ENCODE assay signal across 25 cellular contexts in genomic region chr10:926075-926698, GRCh38. TPM values are rescaled to one million over a fixed set of nuclear protein-coding genes. Genes with fewer than 3 reads are reported as not detected.
DNase-seq lines count a peak whose midpoint lies in the region; ATAC-seq and TF ChIP-seq lines count a peak whose summit lies in the region.
"Had no signal": no experiment of that assay in that cellular context is flagged by ENCODE, and none has a peak within 500 bp of the region (broad histone marks: within the 10 kb centered on the region; RNA-seq: fewer than 3 reads in every experiment).

No MANE protein-coding gene starts in this region.

- H3K9me3 ChIP-seq in lower lobe of right lung (no peaks in the 10 kb centered on the region), upper lobe of left lung (no peaks in the 10 kb centered on the region)
- H3K9me3 ChIP-seq: gastroesophageal sphincter, stomach, tibial artery had no signal

- peaks cover 13% of the 10 kb centered on the region for H3K36me3 Mint-ChIP-seq in activated T-cell treated with anti-CD3 and anti-CD28 coated beads, Interleukin-2, amount 50 U/mL, for 4 hours (ENCODE audit: insufficient read depth)
- peaks cover 45% of the 10 kb centered on the region for H3K36me3 Mint-ChIP-seq in activated naive CD8-positive, alpha-beta T cell treated with anti-CD3 and anti-CD28 coated beads, Interleukin-2, amount 50 U/mL, for 24 hours (ENCODE audit: low read depth)

- ATAC-seq in activated T-cell treated with anti-CD3 and anti-CD28 coated beads, Interleukin-2, amount 50 U/mL, for 4 hours, result no peak
- no peak for ATAC-seq in activated naive CD8-positive, alpha-beta T cell treated with anti-CD3 and anti-CD28 coated beads, Interleukin-2, amount 50 U/mL, for 24 hours
- ATAC-seq in lower lobe of right lung, result peak; percentile 78 to 79
- peak; percentile 18 to 81 for ATAC-seq in upper lobe of left lung (ENCODE audit: low FRiP score in 2 of 2)
- no peak for ATAC-seq in HG03520 (IDR thresholded peaks at IDR 0.05; ENCODE audit: unreplicated experiment)
- ATAC-seq: gastroesophageal sphincter, HCT116, left ventricle myocardium superior, sciatic nerve had no signal

- WGBS in upper lobe of left lung, 2 donors, result 52 to 56% methylated on average over 4 of the region's 4 CpGs

- H3K27me3 Mint-ChIP-seq in activated T-cell treated with anti-CD3 and anti-CD28 coated beads, Interleukin-2, amount 50 U/mL, for 4 hours (ENCODE audit: low read depth), result no peaks in the 10 kb centered on the region
- no peaks in the 10 kb centered on the region for H3K27me3 Mint-ChIP-seq in activated naive CD8-positive, alpha-beta T cell treated with anti-CD3 and anti-CD28 coated beads, Interleukin-2, amount 50 U/mL, for 24 hours
- H3K27me3 Mint-ChIP-seq: activated B cell treated with CpG ODN at 0.5 μM for 24 hours had no signal

- peak overlapping the region; percentile 37 for H3K27ac Mint-ChIP-seq in activated naive CD8-positive, alpha-beta T cell treated with anti-CD3 and anti-CD28 coated beads, Interleukin-2, amount 50 U/mL, for 24 hours
- H3K27ac Mint-ChIP-seq: activated B cell treated with CpG ODN at 0.5 μM for 24 hours had no signal

- H3K4me3 ChIP-seq in lower lobe of right lung, result no peak overlapping the region
- no peak overlapping the region for H3K4me3 ChIP-seq in upper lobe of left lung
- H3K4me3 ChIP-seq: coronary artery, gastroesophageal sphincter, stomach, tibial artery had no signal

- no peak overlapping the region for H3K27ac ChIP-seq in lower lobe of right lung
- H3K27ac ChIP-seq in upper lobe of left lung, result peak overlapping the region in 3 of 4 donors; percentile 3 to 25 (median 13)
- H3K27ac ChIP-seq: coronary artery, gastroesophageal sphincter, tibial artery had no signal

- peaks cover 73% of the 10 kb centered on the region for H3K4me1 Mint-ChIP-seq in activated T-cell treated with anti-CD3 and anti-CD28 coated beads, Interleukin-2, amount 50 U/mL, for 4 hours (ENCODE audit: low read depth)
- H3K4me1 Mint-ChIP-seq in activated naive CD8-positive, alpha-beta T cell treated with anti-CD3 and anti-CD28 coated beads, Interleukin-2, amount 50 U/mL, for 24 hours, result peaks cover 77% of the 10 kb centered on the region

- peak overlapping the region; percentile 17 for H3K4me3 Mint-ChIP-seq in activated T-cell treated with anti-CD3 and anti-CD28 coated beads, Interleukin-2, amount 50 U/mL, for 4 hours
- H3K4me3 Mint-ChIP-seq in activated naive CD8-positive, alpha-beta T cell treated with anti-CD3 and anti-CD28 coated beads, Interleukin-2, amount 50 U/mL, for 24 hours, result no peak overlapping the region
- H3K4me3 Mint-ChIP-seq: activated B cell treated with CpG ODN at 0.5 μM for 24 hours had no signal

- no peaks in the 10 kb centered on the region for H3K9me3 Mint-ChIP-seq in activated T-cell treated with anti-CD3 and anti-CD28 coated beads, Interleukin-2, amount 50 U/mL, for 4 hours
- no peaks in the 10 kb centered on the region for H3K9me3 Mint-ChIP-seq in activated naive CD8-positive, alpha-beta T cell treated with anti-CD3 and anti-CD28 coated beads, Interleukin-2, amount 50 U/mL, for 24 hours
- H3K9me3 Mint-ChIP-seq: activated B cell treated with CpG ODN at 0.5 μM for 24 hours had no signal

- no peak for DNase-seq in activated T-cell treated with anti-CD3 and anti-CD28 coated beads, Interleukin-2, amount 50 U/mL, for 4 hours
- DNase-seq in activated T-cell treated with anti-CD3 and anti-CD28 coated beads, Interleukin-2, amount 50 U/mL, for 1 hour, result no peak
- DNase-seq in activated naive CD8-positive, alpha-beta T cell treated with anti-CD3 and anti-CD28 coated beads, Interleukin-2, amount 50 U/mL, for 24 hours, result no peak
- peak; percentile 60 for DNase-seq in lower lobe of right lung
- DNase-seq in upper lobe of left lung, result peak in 1 of 2 donors; percentile 73
- no peak for DNase-seq in anterior cingulate cortex (lab: John Stamatoyannopoulos, UW)
- no peak for DNase-seq in activated effector memory CD4-positive, alpha-beta T cell treated with Interleukin-2 at 50 U/mL for 16 hours
- DNase-seq: activated B cell treated with CpG ODN at 0.5 μM for 24 hours; activated CD8-positive, alpha-beta memory T cell treated with anti-CD3 and anti-CD28 coated beads, Interleukin-2, amount 50 U/mL, for 4 hours; DMS79; hypothalamus; left ventricle myocardium superior; NCI-H1417 treated with DMSO at 0.1 percent for 48 hours; NCI-H2081 treated with DMSO at 0.1 percent for 48 hours; NCI-H446; NCI-H82; Right ventricle myocardium superior; stimulated activated CD4-positive, alpha-beta T cell treated with anti-CD3 and anti-CD28 coated beads, Interleukin-15, amount 100 ng/mL, for 24 hours; stomach; tibial artery had no signal

- peaks cover 89% of the 10 kb centered on the region for H3K4me1 ChIP-seq in lower lobe of right lung
- peaks cover 63 to 93% (median 69%) of the 10 kb centered on the region in 4 donors for H3K4me1 ChIP-seq in upper lobe of left lung

- no peak for TF ChIP-seq CTCF in lower lobe of right lung (IDR thresholded peaks at IDR 0.05)
- no peak for TF ChIP-seq CTCF in upper lobe of left lung (IDR thresholded peaks at IDR 0.05)

- H3K36me3 ChIP-seq in lower lobe of right lung, result peaks cover 18% of the 10 kb centered on the region
- peaks cover 0 to 11% (median 5%) of the 10 kb centered on the region in 4 donors for H3K36me3 ChIP-seq in upper lobe of left lung

- no peaks in the 10 kb centered on the region for H3K27me3 ChIP-seq in lower lobe of right lung (ENCODE audit: low read depth)
- H3K27me3 ChIP-seq in upper lobe of left lung, result no peaks in the 10 kb centered on the region
- H3K27me3 ChIP-seq: gastroesophageal sphincter, stomach, tibial artery had no signal

- TF ChIP-seq EP300 in upper lobe of left lung (IDR thresholded peaks at IDR 0.05), result no peak

- TF ChIP-seq POLR2A in upper lobe of left lung (IDR thresholded peaks at IDR 0.05), result no peak

- intact Hi-C loops in lower lobe of right lung (cut with DNase I), result no loop called here

RNA-seq across cellular contexts. Expression of gene LARP4B, which starts 5.3 kb away (rescaled TPM):
- total RNA-seq in activated T-cell treated with anti-CD3 and anti-CD28 coated beads, Interleukin-2, amount 50 U/mL, for 4 hours, result 100 to 1,000 TPM; 126 to 143 (median 138) TPM
- total RNA-seq in lower lobe of right lung, result 114 TPM
- total RNA-seq in upper lobe of left lung, result 100 to 1,000 TPM; 106 to 154 (median 139) TPM

Comparison
In these comparisons a context has a peak if more than half of its experiments do, and no peak if none do; other contexts are left out.
1. ATAC-seq: peak in lower lobe of right lung (2 of 2) and upper lobe of left lung (2 of 2); none in activated T-cell treated with anti-CD3 and anti-CD28 coated beads, Interleukin-2, amount 50 U/mL, for 4 hours (0 of 2), activated naive CD8-positive, alpha-beta T cell treated with anti-CD3 and anti-CD28 coated beads, Interleukin-2, amount 50 U/mL, for 24 hours (single experiment) and HG03520 (single experiment).